In genomic region chr2:19349911-19350677, GRCh38 we compare ENCODE assay signal across 1 cellular context.
TF ChIP-seq lines count a peak whose summit lies in the region.

No MANE protein-coding gene starts in this region.

TF ChIP-seq in HEK293, 187 proteins besides CTCF, POLR2A, EP300 and RAD21 (continued from another document):
- TF ChIP-seq PRDM2 (tag by site-specific recombination; IDR thresholded peaks at IDR 0.05; ENCODE audit: borderline replicate concordance), result no peak
- no peak for TF ChIP-seq HIC1 (tag by site-specific recombination; IDR thresholded peaks at IDR 0.05)
- no peak for TF ChIP-seq ZNF843 (tag by site-specific recombination; IDR thresholded peaks at IDR 0.05)
